Comparison of ENCODE assay signal across 32 cellular contexts in genomic region chr15:33932734-33933133, GRCh38. TPM values are rescaled to one million over a fixed set of nuclear protein-coding genes. Genes with fewer than 3 reads are reported as not detected.
"Had no signal": no experiment of that assay in that cellular context is flagged by ENCODE, and none has a peak within 500 bp of the region (broad histone marks: within the 10 kb centered on the region; RNA-seq: fewer than 3 reads in every experiment).

No MANE protein-coding gene starts in this region.

- H3K27ac Mint-ChIP-seq: activated CD4-positive, alpha-beta memory T cell treated with anti-CD3 and anti-CD28 coated beads, Interleukin-2, amount 10 ng/mL, durations not matched to agents 7 days and 5 days; activated CD4-positive, alpha-beta T cell treated with anti-CD3 and anti-CD28 coated beads, Interleukin-2, amount 10 ng/mL, durations not matched to agents 7 days and 5 days; activated naive CD4-positive, alpha-beta T cell treated with anti-CD3 and anti-CD28 coated beads, Interleukin-2, amount 10 ng/mL, durations not matched to agents 7 days and 5 days; activated naive CD4-positive, alpha-beta T cell treated with anti-CD3 and anti-CD28 coated beads, Interleukin-2, amount 50 U/mL, for 72 hours; activated naive CD8-positive, alpha-beta T cell treated with anti-CD3 and anti-CD28 coated beads, Interleukin-2, amount 10 ng/mL, durations not matched to agents 7 days and 5 days; activated T-cell treated with anti-CD3 and anti-CD28 coated beads, Interleukin-2, amount 50 U/mL, for 24 hours; activated T-cell treated with anti-CD3 and anti-CD28 coated beads, Interleukin-2, amount 50 U/mL, for 72 hours; effector memory CD8-positive, alpha-beta T cell; WTC11 had no signal

- H3K4me1 ChIP-seq: ascending aorta, breast epithelium, colonic mucosa, foreskin keratinocyte had no signal

- H3K4me3 ChIP-seq: ascending aorta, breast epithelium, cardiac muscle cell, colonic mucosa, esophagus muscularis mucosa, gastrocnemius medialis, heart left ventricle had no signal

- H3K27me3 ChIP-seq: ascending aorta, breast epithelium, cardiac muscle cell, colonic mucosa, esophagus muscularis mucosa, foreskin keratinocyte, gastrocnemius medialis, heart left ventricle had no signal

- H3K4me1 Mint-ChIP-seq: activated CD4-positive, alpha-beta memory T cell treated with anti-CD3 and anti-CD28 coated beads, Interleukin-2, amount 10 ng/mL, durations not matched to agents 7 days and 5 days; activated CD4-positive, alpha-beta T cell treated with anti-CD3 and anti-CD28 coated beads, Interleukin-2, amount 10 ng/mL, durations not matched to agents 7 days and 5 days; activated naive CD4-positive, alpha-beta T cell treated with anti-CD3 and anti-CD28 coated beads, Interleukin-2, amount 10 ng/mL, durations not matched to agents 7 days and 5 days; activated naive CD8-positive, alpha-beta T cell treated with anti-CD3 and anti-CD28 coated beads, Interleukin-2, amount 10 ng/mL, durations not matched to agents 7 days and 5 days; brain; WTC11 had no signal

- H3K36me3 Mint-ChIP-seq: activated naive CD4-positive, alpha-beta T cell treated with anti-CD3 and anti-CD28 coated beads, Interleukin-2, amount 10 ng/mL, durations not matched to agents 7 days and 5 days; activated naive CD4-positive, alpha-beta T cell treated with anti-CD3 and anti-CD28 coated beads, Interleukin-2, amount 50 U/mL, for 72 hours; activated naive CD8-positive, alpha-beta T cell treated with anti-CD3 and anti-CD28 coated beads, Interleukin-2, amount 10 ng/mL, durations not matched to agents 7 days and 5 days; brain; WTC11 had no signal

- H3K4me3 Mint-ChIP-seq: activated CD4-positive, alpha-beta memory T cell treated with anti-CD3 and anti-CD28 coated beads, Interleukin-2, amount 10 ng/mL, durations not matched to agents 7 days and 5 days; activated CD4-positive, alpha-beta T cell treated with anti-CD3 and anti-CD28 coated beads, Interleukin-2, amount 10 ng/mL, durations not matched to agents 7 days and 5 days; activated naive CD4-positive, alpha-beta T cell treated with anti-CD3 and anti-CD28 coated beads, Interleukin-2, amount 10 ng/mL, durations not matched to agents 7 days and 5 days; activated naive CD8-positive, alpha-beta T cell treated with anti-CD3 and anti-CD28 coated beads, Interleukin-2, amount 10 ng/mL, durations not matched to agents 7 days and 5 days; activated T-cell treated with anti-CD3 and anti-CD28 coated beads, Interleukin-2, amount 50 U/mL, for 24 hours; activated T-cell treated with anti-CD3 and anti-CD28 coated beads, Interleukin-2, amount 50 U/mL, for 72 hours; brain; effector memory CD8-positive, alpha-beta T cell; WTC11 had no signal

- H3K9me3 ChIP-seq: ascending aorta, breast epithelium, colonic mucosa, esophagus muscularis mucosa, gastrocnemius medialis, heart left ventricle had no signal

- DNase-seq: activated CD4-positive, alpha-beta memory T cell treated with anti-CD3 and anti-CD28 coated beads, Interleukin-2, amount 10 ng/mL, durations not matched to agents 7 days and 5 days; activated CD4-positive, alpha-beta T cell treated with anti-CD3 and anti-CD28 coated beads for 1 hour; activated CD4-positive, alpha-beta T cell treated with anti-CD3 and anti-CD28 coated beads for 4 hours; activated CD4-positive, alpha-beta T cell treated with anti-CD3 and anti-CD28 coated beads, Interleukin-2, amount 10 ng/mL, durations not matched to agents 7 days and 5 days; activated CD4-positive, alpha-beta T cell treated with anti-CD3 and anti-CD28 coated beads, Interleukin-2, amount 50 U/mL, for 4 hours; activated CD8-positive, alpha-beta memory T cell treated with anti-CD3 and anti-CD28 coated beads, Interleukin-2, amount 50 U/mL, for 48 hours; activated gamma-delta T cell; activated naive CD4-positive, alpha-beta T cell; activated naive CD4-positive, alpha-beta T cell treated with anti-CD3 and anti-CD28 coated beads, Interleukin-2, amount 10 ng/mL, durations not matched to agents 7 days and 5 days; activated naive CD8-positive, alpha-beta T cell treated with anti-CD3 and anti-CD28 coated beads, Interleukin-2, amount 10 ng/mL, durations not matched to agents 7 days and 5 days; activated T-cell treated with anti-CD3 and anti-CD28 coated beads for 4 hours; activated T-cell treated with anti-CD3 and anti-CD28 coated beads, Interleukin-2, amount 50 U/mL, for 24 hours; activated T-cell treated with anti-CD3 and anti-CD28 coated beads, Interleukin-2, amount 50 U/mL, for 72 hours; central memory CD4-positive, alpha-beta T cell; cerebellar nuclear complex; colonic mucosa; effector CD4-positive, alpha-beta T cell; effector memory CD8-positive, alpha-beta T cell; erythroblast; foreskin keratinocyte; gastrocnemius medialis; glutamatergic neuron; heart left ventricle; T-helper 2 cell had no signal

- H3K27ac ChIP-seq: ascending aorta, breast epithelium, cardiac muscle cell, colonic mucosa, esophagus muscularis mucosa, foreskin keratinocyte, gastrocnemius medialis, heart left ventricle, VCaP had no signal

- ATAC-seq: activated naive CD4-positive, alpha-beta T cell treated with anti-CD3 and anti-CD28 coated beads, Interleukin-2, amount 50 U/mL, for 72 hours; activated T-cell treated with anti-CD3 and anti-CD28 coated beads, Interleukin-2, amount 50 U/mL, for 72 hours; effector memory CD8-positive, alpha-beta T cell; foreskin keratinocyte; gastrocnemius medialis; heart left ventricle; WTC11 had no signal

- H3K27me3 Mint-ChIP-seq: activated CD4-positive, alpha-beta memory T cell treated with anti-CD3 and anti-CD28 coated beads, Interleukin-2, amount 10 ng/mL, durations not matched to agents 7 days and 5 days; activated CD4-positive, alpha-beta T cell treated with anti-CD3 and anti-CD28 coated beads, Interleukin-2, amount 10 ng/mL, durations not matched to agents 7 days and 5 days; activated naive CD4-positive, alpha-beta T cell treated with anti-CD3 and anti-CD28 coated beads, Interleukin-2, amount 10 ng/mL, durations not matched to agents 7 days and 5 days; activated naive CD8-positive, alpha-beta T cell treated with anti-CD3 and anti-CD28 coated beads, Interleukin-2, amount 10 ng/mL, durations not matched to agents 7 days and 5 days; activated T-cell treated with anti-CD3 and anti-CD28 coated beads, Interleukin-2, amount 50 U/mL, for 24 hours; brain; effector memory CD8-positive, alpha-beta T cell had no signal

- H3K9me3 Mint-ChIP-seq: activated CD4-positive, alpha-beta memory T cell treated with anti-CD3 and anti-CD28 coated beads, Interleukin-2, amount 10 ng/mL, durations not matched to agents 7 days and 5 days; activated CD4-positive, alpha-beta T cell treated with anti-CD3 and anti-CD28 coated beads, Interleukin-2, amount 10 ng/mL, durations not matched to agents 7 days and 5 days; activated naive CD4-positive, alpha-beta T cell treated with anti-CD3 and anti-CD28 coated beads, Interleukin-2, amount 10 ng/mL, durations not matched to agents 7 days and 5 days; activated naive CD4-positive, alpha-beta T cell treated with anti-CD3 and anti-CD28 coated beads, Interleukin-2, amount 50 U/mL, for 72 hours; activated T-cell treated with anti-CD3 and anti-CD28 coated beads, Interleukin-2, amount 50 U/mL, for 24 hours; activated T-cell treated with anti-CD3 and anti-CD28 coated beads, Interleukin-2, amount 50 U/mL, for 72 hours; brain; effector memory CD8-positive, alpha-beta T cell; WTC11 had no signal

- H3K36me3 ChIP-seq: ascending aorta, breast epithelium, cardiac muscle cell, colonic mucosa, esophagus muscularis mucosa, gastrocnemius medialis, heart left ventricle had no signal

RNA-seq across cellular contexts. Expression of gene CHRM5, which starts 35.6 kb away (rescaled TPM):
- total RNA-seq: activated CD4-positive, alpha-beta memory T cell treated with anti-CD3 and anti-CD28 coated beads, Interleukin-2, amount 10 ng/mL, durations not matched to agents 7 days and 5 days; activated CD4-positive, alpha-beta T cell treated with anti-CD3 and anti-CD28 coated beads, Interleukin-2, amount 10 ng/mL, durations not matched to agents 7 days and 5 days; activated naive CD4-positive, alpha-beta T cell treated with anti-CD3 and anti-CD28 coated beads, Interleukin-2, amount 50 U/mL, for 72 hours; activated naive CD8-positive, alpha-beta T cell treated with anti-CD3 and anti-CD28 coated beads, Interleukin-2, amount 10 ng/mL, durations not matched to agents 7 days and 5 days; activated T-cell treated with anti-CD3 and anti-CD28 coated beads, Interleukin-2, amount 50 U/mL, for 72 hours; ascending aorta; breast epithelium; cardiac muscle cell; colonic mucosa; esophagus muscularis mucosa; foreskin keratinocyte; gastrocnemius medialis; heart left ventricle; WTC11 had no signal
- polyA plus RNA-seq: cardiac muscle cell, foreskin keratinocyte, heart left ventricle had no signal
